Comparison of ENCODE assay signal across 8 cellular contexts in the genomic region with DNA sequence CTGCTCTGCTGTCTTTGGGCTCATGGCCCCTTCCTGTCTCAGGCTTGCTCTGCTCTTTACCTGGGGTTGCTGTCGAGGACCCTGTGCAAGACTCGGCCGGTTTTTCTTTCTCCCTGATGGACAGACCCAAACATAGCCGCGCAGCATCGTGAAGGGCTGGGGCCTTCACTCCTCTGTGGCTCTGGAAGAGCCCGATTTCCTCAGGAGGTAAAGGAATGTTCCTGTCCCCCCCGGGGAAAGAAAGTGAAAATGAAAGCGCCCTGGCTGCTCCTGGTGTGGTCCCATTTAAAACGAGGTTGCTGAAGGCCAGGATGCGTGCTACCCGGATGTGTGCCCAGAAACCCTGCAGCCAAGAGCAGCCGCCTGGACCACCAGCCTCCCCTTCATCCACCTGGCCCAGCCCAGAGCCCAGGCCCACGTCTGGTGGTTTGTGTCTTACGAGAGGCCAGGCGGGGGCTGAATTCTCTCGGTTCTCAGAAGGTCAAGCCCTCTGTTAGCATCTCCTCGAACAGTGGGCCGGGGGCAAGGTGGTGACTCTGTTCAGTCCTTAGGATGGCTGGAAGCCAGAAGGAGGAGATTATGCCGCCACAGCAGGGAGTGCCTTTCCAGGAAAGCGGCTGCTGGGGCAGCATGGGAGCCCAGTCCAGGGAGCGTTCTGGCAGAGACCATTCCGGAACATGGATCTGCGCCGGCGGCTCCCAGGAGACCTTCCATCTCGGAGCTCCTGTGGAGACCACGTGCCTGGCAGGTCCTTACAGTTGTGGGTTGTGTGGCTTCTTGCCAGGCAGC. TPM values are rescaled to one million over a fixed set of nuclear protein-coding genes. Genes with fewer than 3 reads are reported as not detected.
DNase-seq lines count a peak whose midpoint lies in the region; ATAC-seq, FAIRE-seq and TF ChIP-seq lines count a peak whose summit lies in the region.

No MANE protein-coding gene starts in this region.

- H3K9ac ChIP-seq in subcutaneous abdominal adipose tissue (ENCODE audit: low read length in 5 of 5), result peak overlapping the region; percentile 77 to 92 (median 89)

- DNase-seq in GM10266 (ENCODE audit: extremely low spot score) (peak; percentile 53), OCI-M1 (lab: John Stamatoyannopoulos, UW) (peak; percentile 60), bronchial epithelial cell (ENCODE audit: low read depth) (no peak), left lung (peak; percentile 42 to 76), NCI-H446 (lab: John Stamatoyannopoulos, UW) (no peak), urothelium cell line (ENCODE audit: low spot score) (no peak)

- H3K9me3 ChIP-seq in left lung (no peaks in the 10 kb centered on the region), subcutaneous abdominal adipose tissue (ENCODE audit: control insufficient read depth in 5 of 5, low read length in 5 of 5) (no peaks in the 10 kb centered on the region)

- H3K4me1 ChIP-seq in left lung, result peaks cover 22 to 57% of the 10 kb centered on the region in 2 donors
- H3K4me1 ChIP-seq in subcutaneous abdominal adipose tissue (ENCODE audit: control insufficient read depth in 5 of 5, insufficient read depth in 5 of 5, low read length in 5 of 5), result peaks cover 12 to 57% (median 49%) of the 10 kb centered on the region in 5 donors

- intact Hi-C loops in left lung (cut with DNase I), result no loop called here

- H3K27ac ChIP-seq in left lung (peak overlapping the region; percentile 97 to 98), subcutaneous abdominal adipose tissue (ENCODE audit: low read depth, low read length) (peak overlapping the region; percentile 92)

- TF ChIP-seq CTCF in GM10266 (IDR thresholded peaks at IDR 0.05; ENCODE audit: control insufficient read depth, insufficient read depth, low read depth, missing control alignments) (no peak), bronchial epithelial cell (IDR thresholded peaks at IDR 0.05; ENCODE audit: insufficient read depth, low read length, severe bottlenecking) (no peak), left lung (IDR thresholded peaks at IDR 0.05) (no peak)

- FAIRE-seq in bronchial epithelial cell (lab: Jason Lieb, UNC) (no peak), urothelium cell line (lab: Jason Lieb, UNC) (no peak)

- H3K36me3 ChIP-seq in bronchial epithelial cell (ENCODE audit: control insufficient read depth, insufficient read depth, low read length) (peaks cover 19% of the 10 kb centered on the region), left lung (peaks cover 0 to 32% of the 10 kb centered on the region in 2 donors), subcutaneous abdominal adipose tissue (ENCODE audit: control insufficient read depth in 5 of 5, insufficient read depth in 5 of 5, low read length in 5 of 5) (peaks cover 0 to 23% (median 14%) of the 10 kb centered on the region in 5 donors)

- H3K4me3 ChIP-seq in bronchial epithelial cell (ENCODE audit: low read depth, low read length) (peak overlapping the region; percentile 98), left lung (peak overlapping the region; percentile 96 to 98), subcutaneous abdominal adipose tissue (ENCODE audit: low read depth in 1 of 5, low read length in 5 of 5) (peak overlapping the region; percentile 84 to 92 (median 91))

- no peaks in the 10 kb centered on the region for H3K27me3 ChIP-seq in bronchial epithelial cell (ENCODE audit: control insufficient read depth, insufficient read depth, low read length)
- no peaks in the 10 kb centered on the region for H3K27me3 ChIP-seq in left lung
- no peaks in the 10 kb centered on the region for H3K27me3 ChIP-seq in subcutaneous abdominal adipose tissue (ENCODE audit: control insufficient read depth in 5 of 5, insufficient read depth in 4 of 5, low read length in 5 of 5)

- ATAC-seq in left lung (no peak), HG03457 (IDR thresholded peaks at IDR 0.05; ENCODE audit: unreplicated experiment) (no peak)

RNA-seq across cellular contexts. Expression of a gene that starts 1.2 kb away (rescaled TPM):
- total RNA-seq in bronchial epithelial cell (519 and 695 TPM in 2 replicates), left lung (100 to 1,000 TPM; 217 to 221 TPM)

RNA-seq across cellular contexts. Expression of a gene that starts 8.5 kb away (rescaled TPM):
- 2.9 and 5.5 TPM in 2 replicates for total RNA-seq in bronchial epithelial cell
- total RNA-seq in left lung, result 1 to 10 TPM; 2.3 to 4.9 TPM

RNA-seq across cellular contexts. Expression of a gene that starts 24.3 kb away (rescaled TPM):
- 2.0 and 2.6 TPM in 2 replicates for total RNA-seq in bronchial epithelial cell
- total RNA-seq in left lung, result 10 to 100 TPM; 13.2 to 13.5 TPM

RNA-seq across cellular contexts. Expression of a gene that starts 32.2 kb away (rescaled TPM):
- total RNA-seq in bronchial epithelial cell, result 43.2 and 87.7 TPM in 2 replicates
- 10 to 100 TPM; 43.0 to 44.2 TPM for total RNA-seq in left lung

RNA-seq across cellular contexts. Expression of a gene that starts 38.2 kb away (rescaled TPM):
- 16.1 and 17.1 TPM in 2 replicates for total RNA-seq in bronchial epithelial cell
- 10 to 100 TPM; 12.6 to 13.2 TPM for total RNA-seq in left lung

Comparison
In these comparisons a context has a peak if more than half of its experiments do, and no peak if none do; other contexts are left out.
1. DNase-seq: peak in GM10266 (single experiment), OCI-M1 (single experiment) and left lung (2 of 2); none in bronchial epithelial cell (single experiment), NCI-H446 (0 of 2) and urothelium cell line (single experiment).
2. Peak in every context shown above with its lines, with median percentiles within 50 percentile points of each other: H3K4me3 ChIP-seq.